Comparison of ENCODE assay signal across 29 cellular contexts in the genomic region with DNA sequence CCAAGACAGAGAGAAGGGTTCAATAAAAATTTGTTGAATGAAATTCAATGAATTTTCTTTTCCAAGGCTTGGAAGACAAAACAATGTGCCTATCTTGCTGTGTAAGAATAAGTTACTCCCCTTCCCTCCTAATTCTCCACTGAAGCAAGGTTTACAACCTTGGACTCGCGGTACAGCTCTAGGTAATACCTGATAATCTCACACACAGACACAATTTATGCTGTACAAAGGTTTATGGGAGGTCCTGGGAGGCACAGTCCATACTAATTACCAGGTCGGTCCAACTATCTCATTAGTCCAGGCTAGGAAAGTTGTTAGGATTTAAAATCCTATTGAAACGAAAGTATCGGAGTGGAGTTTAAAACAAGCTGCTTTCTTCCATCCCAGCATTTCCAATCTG. TPM values are rescaled to one million over a fixed set of nuclear protein-coding genes. Genes with fewer than 3 reads are reported as not detected.
DNase-seq lines count a peak whose midpoint lies in the region; ATAC-seq, FAIRE-seq and TF ChIP-seq lines count a peak whose summit lies in the region.
"Had no signal": no experiment of that assay in that cellular context is flagged by ENCODE, and none has a peak within 500 bp of the region (broad histone marks: within the 10 kb centered on the region; RNA-seq: fewer than 3 reads in every experiment).

No MANE protein-coding gene starts in this region.

- no peak for DNase-seq in activated CD4-positive, alpha-beta T cell treated with anti-CD3 and anti-CD28 coated beads for 36 hours
- no peak for DNase-seq in activated CD4-positive, alpha-beta T cell treated with anti-CD3 and anti-CD28 coated beads, Interleukin-2, amount 10 ng/mL, durations not matched to agents 24 days and 14 days
- no peak for DNase-seq in CD8-positive, alpha-beta memory T cell
- DNase-seq in activated naive CD8-positive, alpha-beta T cell treated with anti-CD3 and anti-CD28 coated beads for 36 hours: no peak
- DNase-seq in left kidney (ENCODE audit: low read depth, low spot score) (peak; percentile 5), natural killer cell (no peak), uterus (no peak), urothelium cell line (ENCODE audit: low spot score) (no peak)
- DNase-seq: activated CD4-positive, alpha-beta T cell treated with anti-CD3 and anti-CD28 coated beads for 1 hour; Caco-2; central memory CD4-positive, alpha-beta T cell; DMS53; foreskin fibroblast; MM.1S; NCI-H2029; NCI-H524; PC-9; Right ventricle myocardium superior had no signal

- no peak for ATAC-seq in activated CD4-positive, alpha-beta T cell treated with anti-CD3 and anti-CD28 coated beads for 36 hours
- no peak for ATAC-seq in natural killer cell
- ATAC-seq: natural killer cell treated with Interleukin-12 subunit alpha and Interleukin-12 subunit beta and Interleukin-15 and Interleukin-18, amount 100 ng/mL, for 72 hours; stimulated activated memory B cell treated with anti-CD40 and anti-IgM and Interleukin-4, amounts not matched to agents 10 μg/mL and 1 μg/mL and 100 μg/mL, for 72 hours had no signal

- no peak for FAIRE-seq in urothelium cell line (lab: Jason Lieb, UNC)
- FAIRE-seq: keratinocyte had no signal

- no peaks in the 10 kb centered on the region for H3K9me3 Mint-ChIP-seq in activated CD4-positive, alpha-beta T cell treated with anti-CD3 and anti-CD28 coated beads for 36 hours (ENCODE audit: low read depth)
- no peaks in the 10 kb centered on the region for H3K9me3 Mint-ChIP-seq in activated CD4-positive, alpha-beta T cell treated with anti-CD3 and anti-CD28 coated beads, Interleukin-2, amount 10 ng/mL, durations not matched to agents 24 days and 14 days
- H3K9me3 Mint-ChIP-seq in CD8-positive, alpha-beta memory T cell: no peaks in the 10 kb centered on the region
- no peaks in the 10 kb centered on the region for H3K9me3 Mint-ChIP-seq in activated naive CD8-positive, alpha-beta T cell treated with anti-CD3 and anti-CD28 coated beads for 36 hours
- H3K9me3 Mint-ChIP-seq in natural killer cell: peaks cover 0 to 2% of the 10 kb centered on the region in 2 donors
- H3K9me3 Mint-ChIP-seq: dendritic cell treated with granulocyte-macrophage colony-stimulating factor and Interleukin-4, amounts not matched to agents 40 ng/mL and 50 ng/mL, for 4 days; natural killer cell treated with Interleukin-12 subunit alpha and Interleukin-12 subunit beta and Interleukin-15 and Interleukin-18, amount 100 ng/mL, for 72 hours; stimulated activated memory B cell treated with anti-CD40 and anti-IgM and Interleukin-4, amounts not matched to agents 10 μg/mL and 1 μg/mL and 100 μg/mL, for 72 hours had no signal

- peaks cover 85% of the 10 kb centered on the region for H3K4me1 ChIP-seq in CD8-positive, alpha-beta memory T cell (ENCODE audit: insufficient read depth, low read length)
- no peaks in the 10 kb centered on the region for H3K4me1 ChIP-seq in uterus
- H3K4me1 ChIP-seq: Caco-2, esophagus muscularis mucosa had no signal

- H3K27me3 ChIP-seq in CD8-positive, alpha-beta memory T cell (ENCODE audit: insufficient read depth, low read length, poor library complexity, severe bottlenecking): no peaks in the 10 kb centered on the region
- no peaks in the 10 kb centered on the region for H3K27me3 ChIP-seq in uterus
- H3K27me3 ChIP-seq: BLaER1 treated with 17β-estradiol and CSF1 and Interleukin-3, amounts not matched to agents 10 nM and 100 nM; esophagus muscularis mucosa had no signal

- intact Hi-C loops in activated CD4-positive, alpha-beta T cell treated with anti-CD3 and anti-CD28 coated beads for 36 hours (cut with DNase I, micrococcal nuclease): no loop called here
- intact Hi-C loops in activated CD4-positive, alpha-beta T cell treated with anti-CD3 and anti-CD28 coated beads, Interleukin-2, amount 10 ng/mL, durations not matched to agents 24 days and 14 days (cut with micrococcal nuclease): no loop called here
- intact Hi-C loops in natural killer cell (cut with micrococcal nuclease) (no loop called here), uterus (cut with DNase I; ENCODE audit: low total_unique reads) (no loop called here)

- peaks cover 86% of the 10 kb centered on the region for H3K4me1 Mint-ChIP-seq in activated CD4-positive, alpha-beta T cell treated with anti-CD3 and anti-CD28 coated beads for 36 hours
- peaks cover 57% of the 10 kb centered on the region for H3K4me1 Mint-ChIP-seq in activated CD4-positive, alpha-beta T cell treated with anti-CD3 and anti-CD28 coated beads, Interleukin-2, amount 10 ng/mL, durations not matched to agents 24 days and 14 days
- H3K4me1 Mint-ChIP-seq in CD8-positive, alpha-beta memory T cell: peaks cover 83 to 100% (median 98%) of the 10 kb centered on the region in 3 donors
- peaks cover 91% of the 10 kb centered on the region for H3K4me1 Mint-ChIP-seq in activated naive CD8-positive, alpha-beta T cell treated with anti-CD3 and anti-CD28 coated beads for 36 hours
- peaks cover 5 to 8% of the 10 kb centered on the region in 2 donors for H3K4me1 Mint-ChIP-seq in natural killer cell
- H3K4me1 Mint-ChIP-seq: stimulated activated memory B cell treated with anti-CD40 and anti-IgM and Interleukin-4, amounts not matched to agents 10 μg/mL and 1 μg/mL and 100 μg/mL, for 72 hours had no signal

- H3K9me3 ChIP-seq in CD8-positive, alpha-beta memory T cell (ENCODE audit: low read length): no peaks in the 10 kb centered on the region
- H3K9me3 ChIP-seq in uterus: no peaks in the 10 kb centered on the region
- H3K9me3 ChIP-seq: BLaER1 treated with 17β-estradiol and CSF1 and Interleukin-3, amounts not matched to agents 10 nM and 100 nM; Caco-2; esophagus muscularis mucosa; HAP-1 had no signal

- no peaks in the 10 kb centered on the region for H3K36me3 ChIP-seq in CD8-positive, alpha-beta memory T cell (ENCODE audit: insufficient read depth, low read length)
- H3K36me3 ChIP-seq in uterus: no peaks in the 10 kb centered on the region
- H3K36me3 ChIP-seq: BLaER1 treated with 17β-estradiol and CSF1 and Interleukin-3, amounts not matched to agents 10 nM and 100 nM; esophagus muscularis mucosa; HAP-1 had no signal

- CTCF ChIA-PET in activated CD4-positive, alpha-beta T cell treated with anti-CD3 and anti-CD28 coated beads for 36 hours (lab: Charles Lee): interaction anchor here (0.9 kb wide), 1 partner anchor 12 kb away, joined by 4 read pairs; no protein-coding TSS in a partner anchor
- CTCF ChIA-PET in CD8-positive, alpha-beta memory T cell (lab: Charles Lee): no interaction called here

- H3K36me3 Mint-ChIP-seq in activated CD4-positive, alpha-beta T cell treated with anti-CD3 and anti-CD28 coated beads for 36 hours (ENCODE audit: low read depth): no peaks in the 10 kb centered on the region
- H3K36me3 Mint-ChIP-seq in activated CD4-positive, alpha-beta T cell treated with anti-CD3 and anti-CD28 coated beads, Interleukin-2, amount 10 ng/mL, durations not matched to agents 24 days and 14 days (ENCODE audit: low read depth): no peaks in the 10 kb centered on the region
- H3K36me3 Mint-ChIP-seq in CD8-positive, alpha-beta memory T cell: peaks cover 0 to 7% (median 3%) of the 10 kb centered on the region in 3 donors
- H3K36me3 Mint-ChIP-seq in activated naive CD8-positive, alpha-beta T cell treated with anti-CD3 and anti-CD28 coated beads for 36 hours: peaks cover 31% of the 10 kb centered on the region
- H3K36me3 Mint-ChIP-seq in natural killer cell: no peaks in the 10 kb centered on the region
- H3K36me3 Mint-ChIP-seq: natural killer cell treated with Interleukin-12 subunit alpha and Interleukin-12 subunit beta and Interleukin-15 and Interleukin-18, amount 100 ng/mL, for 72 hours; stimulated activated memory B cell treated with anti-CD40 and anti-IgM and Interleukin-4, amounts not matched to agents 10 μg/mL and 1 μg/mL and 100 μg/mL, for 72 hours had no signal

- TF ChIP-seq CTCF in natural killer cell (IDR thresholded peaks at IDR 0.05) (no peak), uterus (IDR thresholded peaks at IDR 0.05) (no peak)

- TF ChIP-seq POLR2A in uterus (IDR thresholded peaks at IDR 0.05): no peak

- H3K27ac ChIP-seq in CD8-positive, alpha-beta memory T cell (ENCODE audit: low read depth, low read length): no peak overlapping the region
- no peak overlapping the region for H3K27ac ChIP-seq in uterus
- H3K27ac ChIP-seq: 22Rv1; BLaER1 treated with 17β-estradiol and CSF1 and Interleukin-3, amounts not matched to agents 10 nM and 100 nM; esophagus muscularis mucosa; KMS-11; PC-9 had no signal

- H3K4me3 ChIP-seq in CD8-positive, alpha-beta memory T cell (ENCODE audit: low read length): no peak overlapping the region
- H3K4me3 ChIP-seq in uterus: no peak overlapping the region
- H3K4me3 ChIP-seq: BLaER1 treated with 17β-estradiol and CSF1 and Interleukin-3, amounts not matched to agents 10 nM and 100 nM; esophagus muscularis mucosa; HAP-1; PC-9 had no signal

- POLR2A ChIA-PET in activated CD4-positive, alpha-beta T cell treated with anti-CD3 and anti-CD28 coated beads for 36 hours (lab: Charles Lee): no interaction called here
- POLR2A ChIA-PET in CD8-positive, alpha-beta memory T cell (lab: Charles Lee): no interaction called here

- no peak overlapping the region for H3K4me3 Mint-ChIP-seq in activated CD4-positive, alpha-beta T cell treated with anti-CD3 and anti-CD28 coated beads for 36 hours
- H3K4me3 Mint-ChIP-seq in activated CD4-positive, alpha-beta T cell treated with anti-CD3 and anti-CD28 coated beads, Interleukin-2, amount 10 ng/mL, durations not matched to agents 24 days and 14 days: no peak overlapping the region
- peak overlapping the region in 1 of 7 donors; percentile 15 for H3K4me3 Mint-ChIP-seq in CD8-positive, alpha-beta memory T cell
- H3K4me3 Mint-ChIP-seq in activated naive CD8-positive, alpha-beta T cell treated with anti-CD3 and anti-CD28 coated beads for 36 hours: peak overlapping the region; percentile 55
- no peak overlapping the region for H3K4me3 Mint-ChIP-seq in natural killer cell
- H3K4me3 Mint-ChIP-seq: dendritic cell treated with granulocyte-macrophage colony-stimulating factor and Interleukin-4, amounts not matched to agents 40 ng/mL and 50 ng/mL, for 4 days; natural killer cell treated with Interleukin-12 subunit alpha and Interleukin-12 subunit beta and Interleukin-15 and Interleukin-18, amount 100 ng/mL, for 72 hours; stimulated activated memory B cell treated with anti-CD40 and anti-IgM and Interleukin-4, amounts not matched to agents 10 μg/mL and 1 μg/mL and 100 μg/mL, for 72 hours had no signal

- H3K27ac Mint-ChIP-seq in activated CD4-positive, alpha-beta T cell treated with anti-CD3 and anti-CD28 coated beads for 36 hours: peak overlapping the region; percentile 17
- no peak overlapping the region for H3K27ac Mint-ChIP-seq in activated CD4-positive, alpha-beta T cell treated with anti-CD3 and anti-CD28 coated beads, Interleukin-2, amount 10 ng/mL, durations not matched to agents 24 days and 14 days
- peak overlapping the region in 6 of 8 donors; percentile 30 to 82 (median 60) for H3K27ac Mint-ChIP-seq in CD8-positive, alpha-beta memory T cell
- peak overlapping the region; percentile 82 for H3K27ac Mint-ChIP-seq in activated naive CD8-positive, alpha-beta T cell treated with anti-CD3 and anti-CD28 coated beads for 36 hours
- H3K27ac Mint-ChIP-seq in natural killer cell: no peak overlapping the region
- H3K27ac Mint-ChIP-seq: dendritic cell treated with granulocyte-macrophage colony-stimulating factor and Interleukin-4, amounts not matched to agents 40 ng/mL and 50 ng/mL, for 4 days; natural killer cell treated with Interleukin-12 subunit alpha and Interleukin-12 subunit beta and Interleukin-15 and Interleukin-18, amount 100 ng/mL, for 72 hours; stimulated activated memory B cell treated with anti-CD40 and anti-IgM and Interleukin-4, amounts not matched to agents 10 μg/mL and 1 μg/mL and 100 μg/mL, for 72 hours had no signal

- no peaks in the 10 kb centered on the region for H3K27me3 Mint-ChIP-seq in activated CD4-positive, alpha-beta T cell treated with anti-CD3 and anti-CD28 coated beads for 36 hours
- no peaks in the 10 kb centered on the region for H3K27me3 Mint-ChIP-seq in activated CD4-positive, alpha-beta T cell treated with anti-CD3 and anti-CD28 coated beads, Interleukin-2, amount 10 ng/mL, durations not matched to agents 24 days and 14 days
- H3K27me3 Mint-ChIP-seq in CD8-positive, alpha-beta memory T cell: no peaks in the 10 kb centered on the region
- H3K27me3 Mint-ChIP-seq in activated naive CD8-positive, alpha-beta T cell treated with anti-CD3 and anti-CD28 coated beads for 36 hours: no peaks in the 10 kb centered on the region
- no peaks in the 10 kb centered on the region for H3K27me3 Mint-ChIP-seq in natural killer cell (ENCODE audit: low read depth in 2 of 2)
- H3K27me3 Mint-ChIP-seq: dendritic cell treated with granulocyte-macrophage colony-stimulating factor and Interleukin-4, amounts not matched to agents 40 ng/mL and 50 ng/mL, for 4 days; natural killer cell treated with Interleukin-12 subunit alpha and Interleukin-12 subunit beta and Interleukin-15 and Interleukin-18, amount 100 ng/mL, for 72 hours; stimulated activated memory B cell treated with anti-CD40 and anti-IgM and Interleukin-4, amounts not matched to agents 10 μg/mL and 1 μg/mL and 100 μg/mL, for 72 hours had no signal

RNA-seq across cellular contexts. Expression of a gene that starts 42.6 kb away (rescaled TPM):
- 10 to 100 TPM; 28.4 to 35.8 TPM for total RNA-seq in activated CD4-positive, alpha-beta T cell treated with anti-CD3 and anti-CD28 coated beads for 36 hours
- 20.0 and 27.5 TPM in 2 replicates for total RNA-seq in activated CD4-positive, alpha-beta T cell treated with anti-CD3 and anti-CD28 coated beads, Interleukin-2, amount 10 ng/mL, durations not matched to agents 24 days and 14 days
- total RNA-seq in CD8-positive, alpha-beta memory T cell: 10 to 100 TPM; 60.2 to 67.0 TPM
- polyA plus RNA-seq in CD8-positive, alpha-beta memory T cell: 203 TPM
- 100 to 1,000 TPM; 120 to 134 TPM for total RNA-seq in activated naive CD8-positive, alpha-beta T cell treated with anti-CD3 and anti-CD28 coated beads for 36 hours
- 10 to 100 TPM in 2 of 3 donors, 1 to 10 TPM in 1; 5.8 to 15.3 (median 14.0) TPM for total RNA-seq in natural killer cell
- total RNA-seq in uterus: 10 to 100 TPM in 1 of 4 donors, 1 to 10 TPM in 1, under 1 TPM in 1, not detected in 1; 0.29 to 34.6 (median 1.3) TPM
- total RNA-seq: G401, osteoblast had no signal

Comparison
In these comparisons a context has a peak if more than half of its experiments do, and no peak if none do; other contexts are left out.
1. H3K27ac Mint-ChIP-seq: peak in activated CD4-positive, alpha-beta T cell treated with anti-CD3 and anti-CD28 coated beads for 36 hours (single experiment), CD8-positive, alpha-beta memory T cell (6 of 8) and activated naive CD8-positive, alpha-beta T cell treated with anti-CD3 and anti-CD28 coated beads for 36 hours (single experiment); none in activated CD4-positive, alpha-beta T cell treated with anti-CD3 and anti-CD28 coated beads, Interleukin-2, amount 10 ng/mL, durations not matched to agents 24 days and 14 days (single experiment) and natural killer cell (0 of 2).